16 cellular contexts compared by ENCODE assay signal in the genomic region with DNA sequence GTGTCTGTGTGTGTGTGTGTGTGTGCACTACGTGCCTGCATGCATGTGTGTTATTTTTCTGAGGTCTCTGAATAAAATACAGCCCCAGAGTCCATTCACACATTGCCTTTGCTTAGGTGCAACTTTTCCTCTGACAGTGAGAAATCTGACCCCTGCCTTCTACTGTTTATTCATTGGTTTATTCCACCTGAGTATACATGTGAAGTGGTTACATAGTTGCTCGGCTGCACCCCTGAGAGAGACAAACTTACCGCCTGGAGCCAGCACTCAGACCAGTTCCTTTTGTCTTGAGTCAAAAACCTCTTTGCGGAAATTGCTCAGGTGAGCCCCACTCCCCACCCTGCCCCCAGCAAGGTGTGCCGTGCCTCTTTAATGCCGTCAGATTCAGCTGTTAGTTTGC.
DNase-seq lines count a peak whose midpoint lies in the region; ATAC-seq, FAIRE-seq and TF ChIP-seq lines count a peak whose summit lies in the region.
"Had no signal": no experiment of that assay in that cellular context is flagged by ENCODE, and none has a peak within 500 bp of the region (broad histone marks: within the 10 kb centered on the region; RNA-seq: fewer than 3 reads in every experiment).

No MANE protein-coding gene starts in this region.

- H3K27ac ChIP-seq in gastroesophageal sphincter (no peak overlapping the region), neural progenitor cell (no peak overlapping the region)

- H3K27me3 Mint-ChIP-seq in progenitor cell of endocrine pancreas = peaks cover 30% of the 10 kb centered on the region
- H3K27me3 Mint-ChIP-seq in neural progenitor cell (ENCODE audit: insufficient read depth, low read depth) = peaks cover 12% of the 10 kb centered on the region

- no peak overlapping the region for H2AFZ ChIP-seq in neural progenitor cell (replicated peaks)

- H3K4me3 ChIP-seq in gastroesophageal sphincter (no peak overlapping the region), neural progenitor cell (no peak overlapping the region)
- H3K4me3 ChIP-seq: HAP-1 had no signal

- no peak overlapping the region for H3K4me2 ChIP-seq in neural progenitor cell

- WGBS in gastroesophageal sphincter (ENCODE audit: low coverage in 1 of 2), 2 donors = 64 to 66% methylated on average over 3 of the region's 6 CpGs

- H3K27ac Mint-ChIP-seq in progenitor cell of endocrine pancreas = peak overlapping the region; percentile 76
- no peak overlapping the region for H3K27ac Mint-ChIP-seq in neural progenitor cell
- H3K27ac Mint-ChIP-seq: CD8-positive, alpha-beta T cell; T-helper 1 cell treated with Interleukin-12 subunit alpha and Interleukin-12 subunit beta and Interleukin-4 antibody, amounts not matched to agents 30 μg/mL and 1 μg/mL, for 36 hours had no signal

- H3K4me3 Mint-ChIP-seq in progenitor cell of endocrine pancreas (ENCODE audit: low read depth) = no peak overlapping the region
- no peak overlapping the region for H3K4me3 Mint-ChIP-seq in neural progenitor cell
- H3K4me3 Mint-ChIP-seq: CD8-positive, alpha-beta T cell; T-helper 1 cell treated with Interleukin-12 subunit alpha and Interleukin-12 subunit beta and Interleukin-4 antibody, amounts not matched to agents 30 μg/mL and 1 μg/mL, for 36 hours had no signal

- H3K27me3 ChIP-seq in gastroesophageal sphincter (peaks cover 79% of the 10 kb centered on the region), neural progenitor cell (no peaks in the 10 kb centered on the region)
- H3K27me3 ChIP-seq: BE2C had no signal

- H3K9me3 ChIP-seq in gastroesophageal sphincter (no peaks in the 10 kb centered on the region), neural progenitor cell (ENCODE audit: low read depth) (no peaks in the 10 kb centered on the region)
- H3K9me3 ChIP-seq: BE2C, HAP-1 had no signal

- ATAC-seq in gastroesophageal sphincter = no peak
- ATAC-seq: CD8-positive, alpha-beta T cell; Right ventricle myocardium inferior; SK-N-SH treated with all-trans-retinoic acid at 6 μM for 48 hours had no signal

- peaks cover 11% of the 10 kb centered on the region for H3K4me1 Mint-ChIP-seq in progenitor cell of endocrine pancreas (ENCODE audit: low read depth)
- H3K4me1 Mint-ChIP-seq in neural progenitor cell = peaks cover 41% of the 10 kb centered on the region

- no peaks in the 10 kb centered on the region for H3K9me3 Mint-ChIP-seq in progenitor cell of endocrine pancreas (ENCODE audit: low read depth)
- no peaks in the 10 kb centered on the region for H3K9me3 Mint-ChIP-seq in neural progenitor cell
- H3K9me3 Mint-ChIP-seq: CD8-positive, alpha-beta T cell; T-helper 1 cell treated with Interleukin-12 subunit alpha and Interleukin-12 subunit beta and Interleukin-4 antibody, amounts not matched to agents 30 μg/mL and 1 μg/mL, for 36 hours had no signal

- H3K36me3 Mint-ChIP-seq in progenitor cell of endocrine pancreas (ENCODE audit: insufficient read depth) (no peaks in the 10 kb centered on the region), neural progenitor cell (no peaks in the 10 kb centered on the region)
- H3K36me3 Mint-ChIP-seq: CD8-positive, alpha-beta T cell had no signal

- H3K36me3 ChIP-seq in gastroesophageal sphincter (no peaks in the 10 kb centered on the region), neural progenitor cell (no peaks in the 10 kb centered on the region)
- H3K36me3 ChIP-seq: BE2C, HAP-1 had no signal

- TF ChIP-seq EP300 in gastroesophageal sphincter (IDR thresholded peaks at IDR 0.05) = no peak

- no peaks in the 10 kb centered on the region for H3F3A ChIP-seq in neural progenitor cell (ENCODE audit: low read depth)

- no peak overlapping the region for H3K9ac ChIP-seq in neural progenitor cell

- H3K4me1 ChIP-seq in gastroesophageal sphincter (no peaks in the 10 kb centered on the region), neural progenitor cell (peaks cover 26% of the 10 kb centered on the region)
- H3K4me1 ChIP-seq: BE2C had no signal

- TF ChIP-seq CTCF in progenitor cell of endocrine pancreas (IDR thresholded peaks at IDR 0.05; ENCODE audit: unreplicated experiment) (no peak), gastroesophageal sphincter (IDR thresholded peaks at IDR 0.05) (no peak), neural progenitor cell (IDR thresholded peaks at IDR 0.05) (no peak)

- no peak for TF ChIP-seq POLR2A in gastroesophageal sphincter (IDR thresholded peaks at IDR 0.05)
- TF ChIP-seq POLR2A in GM12892 (IDR thresholded peaks at IDR 0.05; ENCODE audit: low read depth, low read length) = no peak

- no peaks in the 10 kb centered on the region for H4K20me1 ChIP-seq in neural progenitor cell (ENCODE audit: low read depth)

- no peak for FAIRE-seq in GM12892 (lab: Jason Lieb, UNC)

- DNase-seq in DMS79 treated with DMSO at 0.1 percent for 48 hours (lab: John Stamatoyannopoulos, UW) (peak; percentile 46), NCI-H2029 treated with DMSO at 0.1 percent for 48 hours (lab: John Stamatoyannopoulos, UW) (peak; percentile 34), NCI-H748 treated with DMSO at 0.1 percent for 48 hours (lab: John Stamatoyannopoulos, UW) (peak; percentile 92), progenitor cell of endocrine pancreas (ENCODE audit: low spot score, unreplicated experiment) (no peak), GM12892 (ENCODE audit: insufficient read length) (no peak), neural progenitor cell (ENCODE audit: low spot score) (no peak)
- DNase-seq: BE2C; CD8-positive, alpha-beta T cell; MM.1S; NCI-H1105 treated with DMSO at 0.1 percent for 48 hours; NCI-H187 treated with DMSO at 0.1 percent for 48 hours had no signal

- no peaks in the 10 kb centered on the region for H3K79me2 ChIP-seq in neural progenitor cell (ENCODE audit: low read depth)

Comparison
In these comparisons a context has a peak if more than half of its experiments do, and no peak if none do; other contexts are left out.
1. DNase-seq: peak in DMS79 treated with DMSO at 0.1 percent for 48 hours (single experiment), NCI-H2029 treated with DMSO at 0.1 percent for 48 hours (single experiment) and NCI-H748 treated with DMSO at 0.1 percent for 48 hours (single experiment); none in progenitor cell of endocrine pancreas (single experiment), GM12892 (single experiment) and neural progenitor cell (single experiment).